ENCODE assay signal across 12 cellular contexts in genomic region chr2:177353084-177353483, GRCh38. TPM values are rescaled to one million over a fixed set of nuclear protein-coding genes. Genes with fewer than 3 reads are reported as not detected.
A peak's percentile ranks its signal among the peaks of the same experiment; 100 is the strongest.
DNase-seq lines count a peak whose midpoint lies in the region; ATAC-seq and TF ChIP-seq lines count a peak whose summit lies in the region.
"Had no signal": no experiment of that assay in that cellular context is flagged by ENCODE, and none has a peak within 500 bp of the region (broad histone marks: within the 10 kb centered on the region; RNA-seq: fewer than 3 reads in every experiment).

No MANE protein-coding gene starts in this region.

- no peaks in the 10 kb centered on the region for H3K36me3 ChIP-seq in fibroblast of lung (ENCODE audit: control insufficient read depth, insufficient read depth, low read length)

- H3K4me1 ChIP-seq in fibroblast of lung (ENCODE audit: control insufficient read depth, extremely low read depth, insufficient read depth, low read length) (no peaks in the 10 kb centered on the region), foreskin keratinocyte (peaks cover 10% of the 10 kb centered on the region)

- no peak overlapping the region for H3K4me3 ChIP-seq in fibroblast of lung (replicated peaks in 1 of 4; ENCODE audit: control extremely low read depth in 1 of 4, insufficient read depth in 1 of 4, low read depth in 3 of 4, low read length in 4 of 4)

- no peak for TF ChIP-seq CTCF in fibroblast of lung (conservative IDR thresholded peaks at IDR 0.05 in 1 of 2, IDR thresholded peaks at IDR 0.05 in 1 of 2; ENCODE audit: low read depth in 1 of 2, low read length in 2 of 2)
- no peak for TF ChIP-seq CTCF in omental fat pad (IDR thresholded peaks at IDR 0.05)
- no peak for TF ChIP-seq CTCF in foreskin keratinocyte (conservative IDR thresholded peaks at IDR 0.05)

- H2AFZ ChIP-seq in fibroblast of lung (ENCODE audit: low read length) = no peak overlapping the region

- H3K4me2 ChIP-seq in fibroblast of lung (ENCODE audit: extremely low read depth, insufficient read depth, low read length) = no peak overlapping the region

- no peaks in the 10 kb centered on the region for H4K20me1 ChIP-seq in fibroblast of lung (ENCODE audit: control insufficient read depth, extremely low read depth, insufficient read depth, low read length)

- no peak overlapping the region for H3K9ac ChIP-seq in fibroblast of lung (ENCODE audit: insufficient read depth, low read length)

- DNase-seq in AG08395 (ENCODE audit: low spot score) (peak; percentile 20), fibroblast of lung (ENCODE audit: low read depth in 2 of 2) (peak; percentile 29 to 81), omental fat pad (ENCODE audit: low spot score) (no peak), foreskin keratinocyte (no peak), activated gamma-delta T cell treated with Interleukin-2 at 50 U/mL for 16 hours (no peak)
- DNase-seq: activated CD4-positive, alpha-beta T cell treated with anti-CD3 and anti-CD28 coated beads, Interleukin-2, amount 50 U/mL, for 48 hours; activated naive CD4-positive, alpha-beta T cell treated with anti-CD3 and anti-CD28 coated beads for 36 hours; EL; T-helper 17 cell had no signal

- no peaks in the 10 kb centered on the region for H3K9me3 ChIP-seq in fibroblast of lung (ENCODE audit: control insufficient read depth, insufficient read depth, low read depth, low read length)

- H3K27me3 ChIP-seq in fibroblast of lung (ENCODE audit: control insufficient read depth, insufficient read depth, low read length) = no peaks in the 10 kb centered on the region
- no peaks in the 10 kb centered on the region for H3K27me3 ChIP-seq in foreskin keratinocyte

- H3K79me2 ChIP-seq in fibroblast of lung (ENCODE audit: control insufficient read depth, insufficient read depth, low read length) = no peaks in the 10 kb centered on the region

- H3K27ac ChIP-seq in fibroblast of lung (ENCODE audit: insufficient read depth, low read length) (no peak overlapping the region), foreskin keratinocyte (no peak overlapping the region)

- ATAC-seq in SK-N-SH treated with all-trans-retinoic acid at 6 μM for 48 hours (peak; percentile 63), omental fat pad (ENCODE audit: low FRiP score) (peak; percentile 10), HG03354 (IDR thresholded peaks at IDR 0.05; ENCODE audit: poor library complexity, severe bottlenecking, unreplicated experiment) (no peak), HG03342 (IDR thresholded peaks at IDR 0.05; ENCODE audit: unreplicated experiment) (no peak), foreskin keratinocyte (no peak)
- ATAC-seq: T-helper 17 cell had no signal

TF ChIP-seq in SK-N-SH treated with all-trans-retinoic acid at 6 μM for 48 hours, 23 proteins besides CTCF, POLR2A, EP300 and RAD21:
- no peak for TF ChIP-seq ZFP30 (CRISPR knock-in tag; IDR thresholded peaks at IDR 0.05)
- TF ChIP-seq ZNF565 (CRISPR knock-in tag; conservative IDR thresholded peaks at IDR 0.05; ENCODE audit: low read depth) = no peak
- no peak for TF ChIP-seq ZNF8 (CRISPR knock-in tag; IDR thresholded peaks at IDR 0.05)
- no peak for TF ChIP-seq OSR1 (CRISPR knock-in tag; IDR thresholded peaks at IDR 0.05)
- no peak for TF ChIP-seq ZC3H10 (CRISPR knock-in tag; IDR thresholded peaks at IDR 0.05)
- no peak for TF ChIP-seq TCF4 (CRISPR knock-in tag; IDR thresholded peaks at IDR 0.05; ENCODE audit: borderline replicate concordance)
- TF ChIP-seq BACH2 (CRISPR knock-in tag; IDR thresholded peaks at IDR 0.05; ENCODE audit: borderline replicate concordance) = no peak
- no peak for TF ChIP-seq ZNF70 (CRISPR knock-in tag; IDR thresholded peaks at IDR 0.05)

RNA-seq across cellular contexts. Expression of gene AGPS, which starts 39.5 kb away (rescaled TPM):
- total RNA-seq in fibroblast of lung (18.0 and 22.1 TPM in 2 replicates), omental fat pad (10 to 100 TPM; 21.6 to 33.0 (median 29.0) TPM), foreskin keratinocyte (32.2 and 35.7 TPM in 2 replicates)
- polyA plus RNA-seq in fibroblast of lung (12.8 and 15.9 TPM in 2 replicates), foreskin keratinocyte (6.5 and 8.2 TPM in 2 replicates)
- 11.0 and 12.9 TPM in 2 replicates for polyA plus RNA-seq in fibroblast of lung (2012)
- 0.63 and 3.1 TPM in 2 replicates for polyA minus RNA-seq in fibroblast of lung (ENCODE audit: low replicate concordance)

Comparison
In these comparisons a context has a peak if more than half of its experiments do, and no peak if none do; other contexts are left out.
1. DNase-seq: peak in AG08395 (single experiment) and fibroblast of lung (2 of 2); none in omental fat pad (single experiment), foreskin keratinocyte (0 of 2) and activated gamma-delta T cell treated with Interleukin-2 at 50 U/mL for 16 hours (single experiment).
2. ATAC-seq: peak in SK-N-SH treated with all-trans-retinoic acid at 6 μM for 48 hours (single experiment) and omental fat pad (single experiment); none in HG03354 (single experiment), HG03342 (single experiment) and foreskin keratinocyte (single experiment).